ENCODE assay signal across 25 cellular contexts in the genomic region with DNA sequence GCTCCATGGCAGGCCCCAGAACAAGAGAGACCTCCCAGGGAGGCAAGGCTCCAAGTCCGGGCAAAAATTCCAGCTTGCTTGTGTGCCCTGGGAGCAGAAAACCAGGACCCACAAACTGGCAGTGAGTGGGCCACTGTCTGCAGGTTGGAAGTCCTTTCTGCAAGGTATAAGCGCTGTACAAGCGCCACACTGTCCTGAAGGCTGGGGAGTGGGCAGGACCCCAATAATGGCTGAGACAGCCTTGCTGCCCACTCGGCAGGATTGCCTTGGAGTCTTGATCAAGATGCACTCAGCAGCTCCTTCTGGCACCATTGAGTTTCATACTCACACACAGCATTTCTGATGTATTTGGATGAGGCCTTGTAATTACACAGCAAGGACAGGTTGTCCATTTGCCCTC.
"Had no signal": no experiment of that assay in that cellular context is flagged by ENCODE, and none has a peak within 500 bp of the region (broad histone marks: within the 10 kb centered on the region; RNA-seq: fewer than 3 reads in every experiment).

No MANE protein-coding gene starts in this region.

- H3K36me3 ChIP-seq: colonic mucosa, gastrocnemius medialis, gastroesophageal sphincter, heart left ventricle had no signal

- H3K27me3 Mint-ChIP-seq: dendritic cell treated with granulocyte-macrophage colony-stimulating factor and Interleukin-4, amounts not matched to agents 40 ng/mL and 50 ng/mL, for 4 days; effector memory CD8-positive, alpha-beta T cell had no signal

- DNase-seq: colonic mucosa; cortex of kidney; dermis blood vessel endothelial cell; dorsolateral prefrontal cortex; effector CD4-positive, alpha-beta T cell; effector CD8-positive, alpha-beta T cell; effector memory CD4-positive, alpha-beta T cell; effector memory CD8-positive, alpha-beta T cell; endodermal cell; erythroblast; esophagus squamous epithelium; foreskin fibroblast; foreskin keratinocyte; foreskin melanocyte; gastrocnemius medialis; glutamatergic neuron; head of caudate nucleus; heart left ventricle; heart right ventricle had no signal

- H3K9me3 Mint-ChIP-seq: dendritic cell treated with granulocyte-macrophage colony-stimulating factor and Interleukin-4, amounts not matched to agents 40 ng/mL and 50 ng/mL, for 4 days; effector memory CD8-positive, alpha-beta T cell; endodermal cell had no signal

- ATAC-seq: effector memory CD8-positive, alpha-beta T cell; esophagus mucosa; foreskin keratinocyte; gastrocnemius medialis; gastroesophageal sphincter; heart left ventricle; heart right ventricle had no signal

- H3K27ac ChIP-seq: colonic mucosa, coronary artery, dorsolateral prefrontal cortex, epithelial cell of prostate, esophagus muscularis mucosa, esophagus squamous epithelium, foreskin keratinocyte, gastrocnemius medialis, gastroesophageal sphincter, heart left ventricle, heart right ventricle had no signal

- H3K9me3 ChIP-seq: colonic mucosa, esophagus muscularis mucosa, esophagus squamous epithelium, gastrocnemius medialis, gastroesophageal sphincter, heart left ventricle, heart right ventricle had no signal

- H3K27ac Mint-ChIP-seq: dendritic cell treated with granulocyte-macrophage colony-stimulating factor and Interleukin-4, amounts not matched to agents 40 ng/mL and 50 ng/mL, for 4 days; effector memory CD8-positive, alpha-beta T cell; endodermal cell had no signal

- H3K4me3 Mint-ChIP-seq: dendritic cell treated with granulocyte-macrophage colony-stimulating factor and Interleukin-4, amounts not matched to agents 40 ng/mL and 50 ng/mL, for 4 days; effector memory CD8-positive, alpha-beta T cell; endodermal cell had no signal

- H3K4me3 ChIP-seq: colonic mucosa, coronary artery, dorsolateral prefrontal cortex, esophagus muscularis mucosa, esophagus squamous epithelium, gastrocnemius medialis, gastroesophageal sphincter, heart left ventricle, heart right ventricle had no signal

- H3K4me1 ChIP-seq: colonic mucosa, esophagus muscularis mucosa, esophagus squamous epithelium, foreskin keratinocyte, gastrocnemius medialis, gastroesophageal sphincter, heart left ventricle had no signal

- H3K27me3 ChIP-seq: colonic mucosa, dorsolateral prefrontal cortex, esophagus muscularis mucosa, esophagus squamous epithelium, foreskin keratinocyte, gastrocnemius medialis, gastroesophageal sphincter, heart left ventricle, heart right ventricle had no signal
